ENCODE assay signal across 23 cellular contexts in genomic region chr15:74775894-74776293, GRCh38. TPM values are rescaled to one million over a fixed set of nuclear protein-coding genes. Genes with fewer than 3 reads are reported as not detected.
DNase-seq lines count a peak whose midpoint lies in the region; ATAC-seq and TF ChIP-seq lines count a peak whose summit lies in the region.
"Had no signal": no experiment of that assay in that cellular context is flagged by ENCODE, and none has a peak within 500 bp of the region (broad histone marks: within the 10 kb centered on the region; RNA-seq: fewer than 3 reads in every experiment).

No MANE protein-coding gene starts in this region.

- H3K9me3 ChIP-seq in Loucy (ENCODE audit: insufficient read depth, low read depth, low read length): no peaks in the 10 kb centered on the region
- H3K9me3 ChIP-seq in neuronal stem cell (replicated peaks in 1 of 2; ENCODE audit: control insufficient read depth in 2 of 2, insufficient read depth in 1 of 2, low read depth in 1 of 2, low read length in 2 of 2): peaks cover 0 to 2% of the 10 kb centered on the region in 2 donors
- no peaks in the 10 kb centered on the region for H3K9me3 ChIP-seq in esophagus muscularis mucosa
- H3K9me3 ChIP-seq: esophagus squamous epithelium, heart left ventricle, SJSA1 had no signal

- WGBS in neuronal stem cell (ENCODE audit: extremely low coverage in 2 of 2, insufficient read length in 2 of 2, insufficient replicate concordance in 1 of 2), 2 donors: no CpG with 5 or more reads among the region's 4 CpGs
- 100% methylated on average over 4 of the region's 4 CpGs for WGBS in esophagus muscularis mucosa

- H3K18ac ChIP-seq in neuronal stem cell (ENCODE audit: low read length): no peak overlapping the region

- H2AFZ ChIP-seq in Loucy (ENCODE audit: low read length) (no peak overlapping the region), neuronal stem cell (ENCODE audit: low read length) (no peak overlapping the region)

- H3K36me3 ChIP-seq in Loucy (ENCODE audit: insufficient read depth, low read length): no peaks in the 10 kb centered on the region
- no peaks in the 10 kb centered on the region for H3K36me3 ChIP-seq in neuronal stem cell (replicated peaks in 1 of 2; ENCODE audit: control insufficient read depth in 2 of 2, insufficient read depth in 2 of 2, low read length in 2 of 2)
- no peaks in the 10 kb centered on the region for H3K36me3 ChIP-seq in esophagus muscularis mucosa
- H3K36me3 ChIP-seq: esophagus squamous epithelium, heart left ventricle, SJSA1 had no signal

- CTCF ChIA-PET in activated CD8-positive, alpha-beta memory T cell treated with anti-CD3 and anti-CD28 coated beads, Interleukin-2, amount 10 ng/mL, durations not matched to agents 7 days and 5 days (lab: Charles Lee): interaction anchor here (1.0 to 25.1 kb wide), 6 partner anchors 14 to 158 kb away, joined by 3 to 1355 read pairs (median 5); partner anchors contain the start of gene CSK

- H3K14ac ChIP-seq in neuronal stem cell (ENCODE audit: low read length): no peak overlapping the region

- intact Hi-C loops in esophagus muscularis mucosa (cut with DNase I): no loop called here
- intact Hi-C loops in head of caudate nucleus (cut with DNase I): loop anchor here (5.0 kb wide), 1 partner anchor 166 kb away; no protein-coding TSS in a partner anchor

- peak overlapping the region; percentile 88 for H2AK5ac ChIP-seq in neuronal stem cell (ENCODE audit: low read depth, low read length)

- H4K91ac ChIP-seq in neuronal stem cell (ENCODE audit: low read depth, low read length, poor library complexity): no peak overlapping the region

- H3K27ac ChIP-seq in neuronal stem cell (replicated peaks; ENCODE audit: low read length) (no peak overlapping the region), esophagus muscularis mucosa (replicated peaks in 1 of 4) (no peak overlapping the region)
- H3K27ac ChIP-seq: SJSA1 had no signal

- H3K4me1 Mint-ChIP-seq in activated CD8-positive, alpha-beta memory T cell treated with anti-CD3 and anti-CD28 coated beads, Interleukin-2, amount 10 ng/mL, durations not matched to agents 7 days and 5 days: peaks cover 64% of the 10 kb centered on the region
- peaks cover 76% of the 10 kb centered on the region for H3K4me1 Mint-ChIP-seq in activated naive CD8-positive, alpha-beta T cell treated with anti-CD3 and anti-CD28 coated beads for 36 hours

- TF ChIP-seq CTCF in Loucy (conservative IDR thresholded peaks at IDR 0.05; ENCODE audit: low read length) (no peak), esophagus muscularis mucosa (IDR thresholded peaks at IDR 0.05) (no peak)

- no peaks in the 10 kb centered on the region for H3K9me3 Mint-ChIP-seq in activated CD8-positive, alpha-beta memory T cell treated with anti-CD3 and anti-CD28 coated beads, Interleukin-2, amount 10 ng/mL, durations not matched to agents 7 days and 5 days (ENCODE audit: low read depth)
- peaks cover 1% of the 10 kb centered on the region for H3K9me3 Mint-ChIP-seq in activated naive CD8-positive, alpha-beta T cell treated with anti-CD3 and anti-CD28 coated beads for 36 hours

- H3K27me3 ChIP-seq in Loucy (ENCODE audit: insufficient read depth, low read length, poor library complexity, severe bottlenecking) (no peaks in the 10 kb centered on the region), neuronal stem cell (ENCODE audit: control insufficient read depth in 3 of 3, insufficient read depth in 3 of 3, low read depth in 1 of 3, low read length in 3 of 3) (peaks cover 0 to 6% (median 0%) of the 10 kb centered on the region in 3 experiments), esophagus muscularis mucosa (no peaks in the 10 kb centered on the region)
- H3K27me3 ChIP-seq: esophagus squamous epithelium, heart left ventricle, SJSA1 had no signal

- no peak for ATAC-seq in activated CD8-positive, alpha-beta memory T cell treated with anti-CD3 and anti-CD28 coated beads, Interleukin-2, amount 10 ng/mL, durations not matched to agents 7 days and 5 days
- no peak for ATAC-seq in HG03521 (IDR thresholded peaks at IDR 0.05; ENCODE audit: unreplicated experiment)
- ATAC-seq: heart left ventricle had no signal

- H2BK12ac ChIP-seq in neuronal stem cell (ENCODE audit: low read length): no peak overlapping the region

- no peaks in the 10 kb centered on the region for H3K9me2 ChIP-seq in Loucy (replicated peaks; ENCODE audit: low read depth, low read length)

- TF ChIP-seq POLR2A in esophagus muscularis mucosa (IDR thresholded peaks at IDR 0.05; ENCODE audit: low read depth): no peak

- H3K27ac Mint-ChIP-seq in activated CD8-positive, alpha-beta memory T cell treated with anti-CD3 and anti-CD28 coated beads, Interleukin-2, amount 10 ng/mL, durations not matched to agents 7 days and 5 days: peak overlapping the region; percentile 52
- H3K27ac Mint-ChIP-seq in activated naive CD8-positive, alpha-beta T cell treated with anti-CD3 and anti-CD28 coated beads for 36 hours: peak overlapping the region; percentile 96

- no peak overlapping the region for H2BK5ac ChIP-seq in neuronal stem cell (ENCODE audit: low read length)

- H3K4me1 ChIP-seq in Loucy (ENCODE audit: insufficient read depth, low read length, poor library complexity, severe bottlenecking) (peaks cover 57% of the 10 kb centered on the region), neuronal stem cell (ENCODE audit: control insufficient read depth in 2 of 2, insufficient read depth in 1 of 2, low read depth in 1 of 2, low read length in 2 of 2) (peaks cover 24 to 38% of the 10 kb centered on the region in 2 donors), esophagus muscularis mucosa (peaks cover 14 to 33% (median 28%) of the 10 kb centered on the region in 4 donors)

- peaks cover 15% of the 10 kb centered on the region for H3K79me2 ChIP-seq in Loucy (ENCODE audit: insufficient read depth, low read length)

- H3K23ac ChIP-seq in neuronal stem cell (ENCODE audit: low read depth, low read length, poor library complexity): no peak overlapping the region

- no peak for DNase-seq in activated CD8-positive, alpha-beta memory T cell treated with anti-CD3 and anti-CD28 coated beads, Interleukin-2, amount 10 ng/mL, durations not matched to agents 7 days and 5 days
- no peak for DNase-seq in activated CD8-positive, alpha-beta memory T cell treated with anti-CD3 and anti-CD28 coated beads, Interleukin-2, amount 50 U/mL, for 48 hours
- no peak for DNase-seq in activated naive CD8-positive, alpha-beta T cell treated with anti-CD3 and anti-CD28 coated beads for 36 hours
- DNase-seq in neuronal stem cell (ENCODE audit: low spot score): no peak
- DNase-seq in esophagus muscularis mucosa (ENCODE audit: extremely low spot score): no peak
- DNase-seq in head of caudate nucleus: no peak
- DNase-seq: activated CD4-positive, alpha-beta T cell treated with anti-CD3 and anti-CD28 coated beads for 48 hours; activated effector memory CD4-positive, alpha-beta T cell treated with anti-CD3 and anti-CD28 coated beads, Interleukin-2, amount 50 U/mL, for 16 hours; dermis blood vessel endothelial cell; esophagus squamous epithelium; GOT3; heart left ventricle; kidney; mesenchymal stem cell; NCI-H1930; NCI-H510A treated with DMSO at 0.1 percent for 48 hours had no signal

- H2BK120ac ChIP-seq in neuronal stem cell (ENCODE audit: low read depth, low read length): no peak overlapping the region

- no peaks in the 10 kb centered on the region for H3K27me3 Mint-ChIP-seq in activated CD8-positive, alpha-beta memory T cell treated with anti-CD3 and anti-CD28 coated beads, Interleukin-2, amount 10 ng/mL, durations not matched to agents 7 days and 5 days
- H3K27me3 Mint-ChIP-seq in activated naive CD8-positive, alpha-beta T cell treated with anti-CD3 and anti-CD28 coated beads for 36 hours: no peaks in the 10 kb centered on the region

- no peak overlapping the region for H3K4me3 ChIP-seq in Loucy (ENCODE audit: low read length, poor library complexity, severe bottlenecking)
- H3K4me3 ChIP-seq in neuronal stem cell (ENCODE audit: low read length in 2 of 2): no peak overlapping the region
- H3K4me3 ChIP-seq in esophagus muscularis mucosa: no peak overlapping the region
- H3K4me3 ChIP-seq: esophagus squamous epithelium, heart left ventricle, SJSA1 had no signal

- no peaks in the 10 kb centered on the region for H3K36me3 Mint-ChIP-seq in activated CD8-positive, alpha-beta memory T cell treated with anti-CD3 and anti-CD28 coated beads, Interleukin-2, amount 10 ng/mL, durations not matched to agents 7 days and 5 days
- peaks cover 17% of the 10 kb centered on the region for H3K36me3 Mint-ChIP-seq in activated naive CD8-positive, alpha-beta T cell treated with anti-CD3 and anti-CD28 coated beads for 36 hours
- H3K36me3 Mint-ChIP-seq: brain had no signal

- H3K79me1 ChIP-seq in neuronal stem cell (ENCODE audit: low read depth, low read length): no peaks in the 10 kb centered on the region

- no peak for TF ChIP-seq EP300 in esophagus muscularis mucosa (IDR thresholded peaks at IDR 0.05)

- H3K4me2 ChIP-seq in Loucy (ENCODE audit: low read depth, low read length, poor library complexity, severe bottlenecking): peak overlapping the region; percentile 2
- no peak overlapping the region for H3K4me2 ChIP-seq in neuronal stem cell (ENCODE audit: insufficient read depth, low read length, poor library complexity, severe bottlenecking)

- no peaks in the 10 kb centered on the region for H4K20me1 ChIP-seq in Loucy (ENCODE audit: insufficient read depth, low read length, poor library complexity, severe bottlenecking)

- H2BK15ac ChIP-seq in neuronal stem cell (ENCODE audit: low read length): no peak overlapping the region

- no peak overlapping the region for H4K8ac ChIP-seq in neuronal stem cell (ENCODE audit: low read depth, low read length)

- H3F3A ChIP-seq in Loucy (ENCODE audit: low read depth): peaks cover 14% of the 10 kb centered on the region

- no peak overlapping the region for H3K4me3 Mint-ChIP-seq in activated CD8-positive, alpha-beta memory T cell treated with anti-CD3 and anti-CD28 coated beads, Interleukin-2, amount 10 ng/mL, durations not matched to agents 7 days and 5 days
- H3K4me3 Mint-ChIP-seq in activated naive CD8-positive, alpha-beta T cell treated with anti-CD3 and anti-CD28 coated beads for 36 hours: no peak overlapping the region
- H3K4me3 Mint-ChIP-seq: brain had no signal

- H3K4ac ChIP-seq in neuronal stem cell (ENCODE audit: low read length): no peak overlapping the region

- H3K9ac ChIP-seq in Loucy (ENCODE audit: low read depth, low read length, poor library complexity, severe bottlenecking): peak overlapping the region; percentile 81
- H3K9ac ChIP-seq in neuronal stem cell (ENCODE audit: low read depth, low read length, poor library complexity): no peak overlapping the region

RNA-seq across cellular contexts. Expression of gene CSK, which starts 6.0 kb away (rescaled TPM):
- total RNA-seq in activated CD8-positive, alpha-beta memory T cell treated with anti-CD3 and anti-CD28 coated beads, Interleukin-2, amount 10 ng/mL, durations not matched to agents 7 days and 5 days: 100 to 1,000 TPM; 349 to 369 TPM
- 100 to 1,000 TPM; 308 to 310 TPM for total RNA-seq in activated naive CD8-positive, alpha-beta T cell treated with anti-CD3 and anti-CD28 coated beads for 36 hours
- polyA plus RNA-seq in neuronal stem cell (2013, experiment 1 of 2): 40.7 TPM
- 40.4 TPM for polyA plus RNA-seq in neuronal stem cell (2013, experiment 2 of 2)
- 10 to 100 TPM; 14.0 to 28.7 (median 21.9) TPM for total RNA-seq in esophagus muscularis mucosa

RNA-seq across cellular contexts. Expression of gene CYP1A2, which starts 27.2 kb away (rescaled TPM):
- total RNA-seq in activated CD8-positive, alpha-beta memory T cell treated with anti-CD3 and anti-CD28 coated beads, Interleukin-2, amount 10 ng/mL, durations not matched to agents 7 days and 5 days: not detected
- total RNA-seq in activated naive CD8-positive, alpha-beta T cell treated with anti-CD3 and anti-CD28 coated beads for 36 hours: not detected
- polyA plus RNA-seq in neuronal stem cell (2013, experiment 1 of 2): not detected
- polyA plus RNA-seq in neuronal stem cell (2013, experiment 2 of 2): not detected
- total RNA-seq in esophagus muscularis mucosa: not detected
- total RNA-seq: A673, dermis blood vessel endothelial cell, esophagus squamous epithelium, G401, heart left ventricle, HT1080, kidney, SJSA1 had no signal
- polyA plus RNA-seq: heart left ventricle had no signal

RNA-seq across cellular contexts. Expression of gene LMAN1L, which starts 36.7 kb away (rescaled TPM):
- total RNA-seq in activated CD8-positive, alpha-beta memory T cell treated with anti-CD3 and anti-CD28 coated beads, Interleukin-2, amount 10 ng/mL, durations not matched to agents 7 days and 5 days: not detected
- total RNA-seq in activated naive CD8-positive, alpha-beta T cell treated with anti-CD3 and anti-CD28 coated beads for 36 hours: under 1 TPM; 0.14 to 0.33 TPM
- not detected for polyA plus RNA-seq in neuronal stem cell (2013, experiment 1 of 2)
- not detected for polyA plus RNA-seq in neuronal stem cell (2013, experiment 2 of 2)
- total RNA-seq in esophagus muscularis mucosa: under 1 TPM in 1 of 4 donors, not detected in 3; 0.66 TPM
- total RNA-seq: dermis blood vessel endothelial cell, G401, kidney, SJSA1 had no signal

RNA-seq across cellular contexts. Expression of gene CPLX3, which starts 50.5 kb away (rescaled TPM):
- total RNA-seq in activated CD8-positive, alpha-beta memory T cell treated with anti-CD3 and anti-CD28 coated beads, Interleukin-2, amount 10 ng/mL, durations not matched to agents 7 days and 5 days: under 1 TPM in 1 of 2 experiments, not detected in 1; 0.35 TPM
- under 1 TPM in 1 of 2 experiments, not detected in 1; 0.19 TPM for total RNA-seq in activated naive CD8-positive, alpha-beta T cell treated with anti-CD3 and anti-CD28 coated beads for 36 hours
- polyA plus RNA-seq in neuronal stem cell (2013, experiment 1 of 2): 0.03 TPM
- 0.03 TPM for polyA plus RNA-seq in neuronal stem cell (2013, experiment 2 of 2)
- total RNA-seq in esophagus muscularis mucosa: under 1 TPM in 1 of 4 donors, not detected in 3; 0.33 TPM
- total RNA-seq: dermis blood vessel endothelial cell, G401, kidney, SJSA1 had no signal

RNA-seq across cellular contexts. Expression of gene CYP1A1, which starts 50.6 kb away (rescaled TPM):
- 1 to 10 TPM; 1.2 to 2.8 TPM for total RNA-seq in activated CD8-positive, alpha-beta memory T cell treated with anti-CD3 and anti-CD28 coated beads, Interleukin-2, amount 10 ng/mL, durations not matched to agents 7 days and 5 days
- 1 to 10 TPM; 4.7 to 4.9 TPM for total RNA-seq in activated naive CD8-positive, alpha-beta T cell treated with anti-CD3 and anti-CD28 coated beads for 36 hours
- polyA plus RNA-seq in neuronal stem cell (2013, experiment 1 of 2): 0.56 TPM
- polyA plus RNA-seq in neuronal stem cell (2013, experiment 2 of 2): 0.33 TPM
- 1 to 10 TPM in 2 of 4 donors, not detected in 2; 1.5 to 2.5 TPM for total RNA-seq in esophagus muscularis mucosa
- total RNA-seq: G401 had no signal

Comparison
In these comparisons a context has a peak if more than half of its experiments do, and no peak if none do; other contexts are left out.
1. RNA of gene CSK, which starts 6.0 kb away (total RNA-seq): 349 to 369 TPM in activated CD8-positive, alpha-beta memory T cell treated with anti-CD3 and anti-CD28 coated beads, Interleukin-2, amount 10 ng/mL, durations not matched to agents 7 days and 5 days and 308 to 310 TPM in activated naive CD8-positive, alpha-beta T cell treated with anti-CD3 and anti-CD28 coated beads for 36 hours; 14.0 to 28.7 TPM in esophagus muscularis mucosa; every median in the first group is over 10 times any median in the second.